8 cellular contexts compared by ENCODE assay signal in the genomic region with DNA sequence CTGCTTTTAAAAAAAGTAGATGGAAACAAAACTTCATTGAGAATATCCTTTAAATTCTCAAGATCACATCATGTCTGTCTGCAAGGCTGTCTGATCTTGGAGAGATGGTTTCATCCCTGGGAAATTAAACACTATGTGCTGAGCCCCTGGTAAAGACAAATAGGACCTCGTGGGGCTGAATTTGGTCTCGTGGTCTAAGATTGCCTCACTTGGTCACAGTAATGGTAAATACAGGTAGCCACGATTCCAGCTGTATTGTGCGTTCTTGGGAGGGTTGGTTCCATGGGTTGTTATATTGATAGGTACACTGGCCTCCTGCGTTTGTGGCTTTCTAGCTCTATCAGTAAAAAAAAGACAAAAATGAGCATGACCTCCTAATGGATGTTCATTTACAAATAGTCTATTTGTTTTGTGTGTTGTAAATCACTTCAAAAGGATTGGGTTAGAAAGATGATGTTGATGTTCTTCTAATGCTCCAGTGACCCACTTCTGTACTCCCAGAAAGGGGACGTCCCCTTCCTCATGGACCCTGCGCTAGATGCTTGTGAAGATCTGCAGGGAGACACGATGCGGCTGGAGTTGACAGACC. TPM values are rescaled to one million over a fixed set of nuclear protein-coding genes. Genes with fewer than 3 reads are reported as not detected.
DNase-seq lines count a peak whose midpoint lies in the region; ATAC-seq and TF ChIP-seq lines count a peak whose summit lies in the region.

No MANE protein-coding gene starts in this region.

- H3K9me2 ChIP-seq in PC-3 (replicated peaks; ENCODE audit: low read length): no peaks in the 10 kb centered on the region

- peak overlapping the region; percentile 93 for H3K4me2 ChIP-seq in PC-3 (ENCODE audit: low read length)

- H3K36me3 ChIP-seq in ES-I3 (ENCODE audit: insufficient read depth, low read length) (no peaks in the 10 kb centered on the region), PC-3 (ENCODE audit: low read depth, low read length) (peaks cover 7% of the 10 kb centered on the region)

- no peak overlapping the region for H2AFZ ChIP-seq in PC-3 (ENCODE audit: low read length)

- no peak for DNase-seq in PC-3
- no peak for DNase-seq in endothelial cell (ENCODE audit: low spot score)
- DNase-seq in progenitor cell of endocrine pancreas (ENCODE audit: low spot score, unreplicated experiment): no peak
- no peak for DNase-seq in effector CD8-positive, alpha-beta T cell (lab: John Stamatoyannopoulos, UW)
- no peak for DNase-seq in NCI-H446 (lab: John Stamatoyannopoulos, UW)
- DNase-seq in NK-92 treated with Interleukin-12 subunit alpha and Interleukin-12 subunit beta, amount 100 ng/mL, for 24 hours (lab: John Stamatoyannopoulos, UW): no peak

- H3K4me1 Mint-ChIP-seq in endothelial cell (ENCODE audit: unreplicated experiment) (peaks cover 26% of the 10 kb centered on the region), progenitor cell of endocrine pancreas (ENCODE audit: low read depth) (peaks cover 30% of the 10 kb centered on the region)

- no peaks in the 10 kb centered on the region for H3K27me3 ChIP-seq in PC-3 (ENCODE audit: low read length)

- H3K36me3 Mint-ChIP-seq in endothelial cell (ENCODE audit: low read depth, unreplicated experiment) (peaks cover 4% of the 10 kb centered on the region), progenitor cell of endocrine pancreas (ENCODE audit: insufficient read depth) (peaks cover 11% of the 10 kb centered on the region)

- H3K9me3 ChIP-seq in ES-I3 (ENCODE audit: control insufficient read depth, insufficient read depth, low read length): no peaks in the 10 kb centered on the region
- H3K9me3 ChIP-seq in PC-3 (ENCODE audit: low read length): no peaks in the 10 kb centered on the region

- H3K9ac ChIP-seq in ES-I3 (ENCODE audit: low read depth, low read length) (peak overlapping the region; percentile 91), PC-3 (ENCODE audit: low read length) (0 out of 2 replicates have a peak overlapping the region, but pooled peaks have one; percentile 92)

- ATAC-seq in PC-3 (no peak), HG03442 (IDR thresholded peaks at IDR 0.05; ENCODE audit: unreplicated experiment) (no peak)

- intact Hi-C loops in PC-3 (cut with micrococcal nuclease): loop anchor here (5.0 kb wide), 1 partner anchor 73 kb away; a partner anchor contains a TSS

- CTCF ChIA-PET in PC-3 (lab: Charles Lee): no interaction called here

- peak overlapping the region; percentile 95 for H3K4me3 ChIP-seq in PC-3 (ENCODE audit: low read length)

- no peak overlapping the region for H3K27ac ChIP-seq in PC-3 (ENCODE audit: low read length)

- peaks cover 6% of the 10 kb centered on the region for H3K27me3 Mint-ChIP-seq in endothelial cell (ENCODE audit: unreplicated experiment)
- no peaks in the 10 kb centered on the region for H3K27me3 Mint-ChIP-seq in progenitor cell of endocrine pancreas

- peak overlapping the region; percentile 47 for H3K4me3 Mint-ChIP-seq in endothelial cell (ENCODE audit: unreplicated experiment)
- peak overlapping the region; percentile 83 for H3K4me3 Mint-ChIP-seq in progenitor cell of endocrine pancreas (ENCODE audit: low read depth)

- POLR2A ChIA-PET in PC-3 (lab: Charles Lee; ENCODE audit: unreplicated experiment): interaction anchor here (0.5 kb wide), 1 partner anchor 458 kb away, joined by 12 read pairs; no protein-coding TSS in a partner anchor

- peaks cover 63% of the 10 kb centered on the region for H3K79me2 ChIP-seq in PC-3 (ENCODE audit: low read length)

- peaks cover 60% of the 10 kb centered on the region for H4K20me1 ChIP-seq in PC-3 (ENCODE audit: low read length)

- peaks cover 20% of the 10 kb centered on the region for H3K4me1 ChIP-seq in ES-I3 (ENCODE audit: insufficient read depth, low read length)
- H3K4me1 ChIP-seq in PC-3 (ENCODE audit: insufficient read depth, low read length): peaks cover 30% of the 10 kb centered on the region

- TF ChIP-seq CTCF in PC-3 (conservative IDR thresholded peaks at IDR 0.05; ENCODE audit: low read depth, low read length) (no peak), endothelial cell (IDR thresholded peaks at IDR 0.05; ENCODE audit: unreplicated experiment) (no peak), progenitor cell of endocrine pancreas (IDR thresholded peaks at IDR 0.05; ENCODE audit: unreplicated experiment) (no peak)

- H3F3A ChIP-seq in PC-3 (ENCODE audit: low read length, unreplicated experiment): no peaks in the 10 kb centered on the region

- H3K9me3 Mint-ChIP-seq in endothelial cell (ENCODE audit: unreplicated experiment) (no peaks in the 10 kb centered on the region), progenitor cell of endocrine pancreas (ENCODE audit: low read depth) (no peaks in the 10 kb centered on the region)

- H3K27ac Mint-ChIP-seq in endothelial cell (ENCODE audit: unreplicated experiment) (no peak overlapping the region), progenitor cell of endocrine pancreas (no peak overlapping the region)

- no TSS peak for BruUV-seq in PC-3 (replicated peaks; lab: Mats Ljungman, UMichigan)

RNA-seq across cellular contexts. Expression of a gene that starts 1.7 kb away (rescaled TPM):
- 19.5 and 24.6 TPM in 2 replicates for total RNA-seq in PC-3 (2014; rRNA removed)
- 20.7 TPM for total RNA-seq in endothelial cell (ENCODE audit: unreplicated experiment)
- total RNA-seq in progenitor cell of endocrine pancreas: 33.6 and 35.3 TPM in 2 replicates
